ENCODE assay signal across 17 cellular contexts in the genomic region with DNA sequence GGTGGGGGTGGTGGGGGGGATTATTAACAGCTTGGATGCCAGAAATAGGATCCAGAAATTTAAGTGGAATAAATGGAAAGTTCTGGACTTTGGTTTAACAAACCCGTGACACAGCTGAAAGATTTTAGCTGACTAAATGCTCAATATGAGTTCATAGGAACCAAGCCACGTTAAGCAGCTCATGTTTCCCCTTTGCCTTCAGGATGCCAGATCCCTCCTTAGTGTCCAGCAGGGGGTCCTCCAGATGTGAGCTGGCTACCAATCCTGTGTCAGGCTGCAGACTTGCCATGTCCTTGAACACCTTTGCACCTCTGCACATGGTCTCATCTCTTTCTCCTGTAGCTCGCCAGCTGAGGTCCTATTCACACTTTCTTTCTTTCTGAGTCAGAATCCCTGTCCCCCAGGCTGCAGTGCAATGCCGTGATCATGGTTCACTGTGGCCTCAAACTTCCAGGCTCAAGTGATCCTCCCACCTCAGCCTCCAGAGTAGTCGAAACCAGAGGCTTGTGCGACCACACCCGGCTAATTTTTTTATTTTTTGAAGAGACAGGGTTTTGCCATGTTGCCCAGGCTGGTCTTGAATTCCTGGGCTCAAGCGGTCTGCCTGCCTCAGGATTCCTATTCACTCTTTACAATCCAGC.
DNase-seq lines count a peak whose midpoint lies in the region; ATAC-seq, FAIRE-seq and TF ChIP-seq lines count a peak whose summit lies in the region.
"Had no signal": no experiment of that assay in that cellular context is flagged by ENCODE, and none has a peak within 500 bp of the region (broad histone marks: within the 10 kb centered on the region; RNA-seq: fewer than 3 reads in every experiment).

No MANE protein-coding gene starts in this region.

- no TSS peak for BruUV-seq in K562 (replicated peaks; lab: Mats Ljungman, UMichigan)

- H3K9me3 ChIP-seq in K562 (replicated peaks; ENCODE audit: control insufficient read depth, insufficient read depth, low read depth, low read length) (no peaks in the 10 kb centered on the region), left lung (no peaks in the 10 kb centered on the region)
- H3K9me3 ChIP-seq: BLaER1 treated with 17β-estradiol and CSF1 and Interleukin-3, amounts not matched to agents 10 nM and 100 nM had no signal

- no peak for TF ChIP-seq CTCF in K562 (IDR thresholded peaks at IDR 0.05 in 2 of 3, conservative IDR thresholded peaks at IDR 0.05 in 1 of 3; ENCODE audit: insufficient read depth in 2 of 3, low read depth in 1 of 3, low read length in 3 of 3)
- no peak for TF ChIP-seq CTCF in left lung (IDR thresholded peaks at IDR 0.05)

- peak; percentile 44 for DNase-seq in AG08395 (ENCODE audit: low spot score)
- DNase-seq in GM12892 (ENCODE audit: insufficient read length) = no peak
- DNase-seq in K562 (ENCODE audit: extremely low read depth in 1 of 4, low spot score in 3 of 4) = peak in 1 of 4 experiments; percentile 20
- no peak for DNase-seq in left lung
- DNase-seq in NCI-H1930 (lab: John Stamatoyannopoulos, UW) = no peak
- no peak for DNase-seq in left colon
- DNase-seq: activated CD4-positive, alpha-beta T cell treated with anti-CD3 and anti-CD28 coated beads for 1 hour; activated T-cell treated with anti-CD3 and anti-CD28 coated beads, Interleukin-2, amount 50 U/mL, for 4 hours; dermis blood vessel endothelial cell; NCI-H1105 treated with DMSO at 0.1 percent for 48 hours; NCI-H446 treated with DMSO at 0.1 percent for 48 hours had no signal

- TF ChIP-seq EP300 in K562 (IDR thresholded peaks at IDR 0.05; ENCODE audit: low read length) = no peak

- H3K4me1 ChIP-seq in K562 (replicated peaks in 1 of 2; ENCODE audit: control insufficient read depth in 2 of 2, insufficient read depth in 2 of 2, low read length in 2 of 2) (peaks cover 14 to 20% of the 10 kb centered on the region in 2 experiments; a peak in 4 of 5 replicates), left lung (peaks cover 11 to 13% of the 10 kb centered on the region in 2 donors)

- WGBS in K562 (ENCODE audit: insufficient coverage, low coverage, missing lambda C conversion rate) = 26% methylated on average over 8 of the region's 8 CpGs

- H2AFZ ChIP-seq in K562 (ENCODE audit: low read depth, low read length) = no peak overlapping the region
- H2AFZ ChIP-seq: PC-9 had no signal

- ATAC-seq in K562 (no peak), left lung (peak; percentile 12), left colon (no peak), HG03108 (IDR thresholded peaks at IDR 0.05; ENCODE audit: unreplicated experiment) (no peak), GM21360 (IDR thresholded peaks at IDR 0.05; ENCODE audit: unreplicated experiment) (no peak)
- ATAC-seq: activated T-cell treated with anti-CD3 and anti-CD28 coated beads, Interleukin-2, amount 50 U/mL, for 4 hours had no signal

- no peaks in the 10 kb centered on the region for H3K79me2 ChIP-seq in K562 (ENCODE audit: control insufficient read depth, insufficient read depth, low read length)

- no peak overlapping the region for H3K4me3 ChIP-seq in K562
- H3K4me3 ChIP-seq in left lung = no peak overlapping the region
- H3K4me3 ChIP-seq: BLaER1 treated with 17β-estradiol and CSF1 and Interleukin-3, amounts not matched to agents 10 nM and 100 nM; PC-9 had no signal

- POLR2A ChIA-PET in K562 (lab: Yijun Ruan, JAX) = interaction anchor here (1.2 to 2.5 kb wide), 5 partner anchors 9 to 23 kb away, joined by 3 to 9 read pairs (median 6); no protein-coding TSS in a partner anchor

- H3K27me3 ChIP-seq in K562 (ENCODE audit: control insufficient read depth in 2 of 2, insufficient read depth in 2 of 2, low read length in 2 of 2) (peaks cover 3 to 14% of the 10 kb centered on the region in 2 experiments; a peak in 2 of 5 replicates), left lung (no peaks in the 10 kb centered on the region)
- H3K27me3 ChIP-seq: BLaER1 treated with 17β-estradiol and CSF1 and Interleukin-3, amounts not matched to agents 10 nM and 100 nM had no signal

- no peaks in the 10 kb centered on the region for H3K36me3 ChIP-seq in K562 (ENCODE audit: control insufficient read depth, insufficient read depth, low read length)
- H3K36me3 ChIP-seq in left lung = no peaks in the 10 kb centered on the region
- H3K36me3 ChIP-seq: BLaER1 treated with 17β-estradiol and CSF1 and Interleukin-3, amounts not matched to agents 10 nM and 100 nM had no signal

- no peaks in the 10 kb centered on the region for H3K9me1 ChIP-seq in K562 (ENCODE audit: control insufficient read depth, insufficient read depth, low read length)

- TF ChIP-seq RAD21 in K562 (CRISPR knock-in tag; conservative IDR thresholded peaks at IDR 0.05 in 1 of 2, IDR thresholded peaks at IDR 0.05 in 1 of 2) = no peak

- no peaks in the 10 kb centered on the region for H4K20me1 ChIP-seq in K562 (replicated peaks; ENCODE audit: control insufficient read depth, insufficient read depth, low read length)
- H4K20me1 ChIP-seq: BLaER1 treated with 17β-estradiol and CSF1 and Interleukin-3, amounts not matched to agents 10 nM and 100 nM had no signal

- CTCF ChIA-PET in K562 (lab: Yijun Ruan, JAX; ENCODE audit: low intra/inter-chr PET ratio) = no interaction called here

- intact Hi-C loops in K562 (cut with micrococcal nuclease) (no loop called here), left lung (cut with DNase I) (no loop called here), left colon (cut with DNase I, micrococcal nuclease) (no loop called here)

- peak; percentile 33 for FAIRE-seq in GM12892 (lab: Jason Lieb, UNC)
- peak; percentile 35 for FAIRE-seq in K562 (lab: Jason Lieb, UNC)
- FAIRE-seq: frontal cortex, GM12891 had no signal

- H3K27ac ChIP-seq in K562 (ENCODE audit: extremely low read depth, low read depth, low read length) = no peak overlapping the region
- peak overlapping the region in 1 of 2 donors; percentile 37 for H3K27ac ChIP-seq in left lung
- H3K27ac ChIP-seq: BLaER1 treated with 17β-estradiol and CSF1 and Interleukin-3, amounts not matched to agents 10 nM and 100 nM; PC-9 had no signal

- H3K4me2 ChIP-seq in K562 (ENCODE audit: insufficient read depth, low read length) = no peak overlapping the region

- peak overlapping the region in 1 of 2 experiments; percentile 14; a peak in 1 of 4 replicates for H3K9ac ChIP-seq in K562 (ENCODE audit: insufficient read depth in 1 of 2, low read depth in 2 of 2, low read length in 2 of 2)
- H3K9ac ChIP-seq: BLaER1 treated with 17β-estradiol and CSF1 and Interleukin-3, amounts not matched to agents 10 nM and 100 nM had no signal

- in situ Hi-C loops in K562 (cut with MboI) = no loop called here

- TF ChIP-seq POLR2A in GM12892 (IDR thresholded peaks at IDR 0.05; ENCODE audit: low read depth, low read length) = no peak
- no peak for TF ChIP-seq POLR2A in K562 (conservative IDR thresholded peaks at IDR 0.05)

TF ChIP-seq in K562, 482 proteins besides CTCF, POLR2A, EP300 and RAD21:
- TF ChIP-seq HNRNPH1 (optimal IDR thresholded peaks at IDR 0.05; ENCODE audit: low read depth, low read length) = no peak
- no peak for TF ChIP-seq EGR1 (conservative IDR thresholded peaks at IDR 0.05)
